Comparison of ENCODE assay signal across 1 cellular context in genomic region chr10:125442856-125443540, GRCh38.
TF ChIP-seq lines count a peak whose summit lies in the region.

No MANE protein-coding gene starts in this region.

TF ChIP-seq in Ishikawa, 13 proteins besides CTCF, POLR2A, EP300 and RAD21 (continued from another document):
- TF ChIP-seq REST (IDR thresholded peaks at IDR 0.05; ENCODE audit: low read depth), result peak; percentile 51; the same call in 1 of the 2 replicates
- TF ChIP-seq TCF12 (IDR thresholded peaks at IDR 0.05; ENCODE audit: low read depth), result peak; percentile 17; the same call in 1 of the 2 replicates
- TF ChIP-seq CREB1 (IDR thresholded peaks at IDR 0.05; ENCODE audit: low read depth), result no peak
